Comparison of ENCODE assay signal across 8 cellular contexts in genomic region chr6:148367418-148368024, GRCh38. TPM values are rescaled to one million over a fixed set of nuclear protein-coding genes. Genes with fewer than 3 reads are reported as not detected.
A peak's percentile ranks its signal among the peaks of the same experiment; 100 is the strongest.
DNase-seq lines count a peak whose midpoint lies in the region; ATAC-seq lines count a peak whose summit lies in the region.

No MANE protein-coding gene starts in this region.

- ATAC-seq in GM19463 (IDR thresholded peaks at IDR 0.05; ENCODE audit: unreplicated experiment) (peak; percentile 58), GM18517 (IDR thresholded peaks at IDR 0.05; ENCODE audit: unreplicated experiment) (no peak), HG03520 (IDR thresholded peaks at IDR 0.05; ENCODE audit: unreplicated experiment) (no peak)

- DNase-seq in RPMI7951 (ENCODE audit: low read depth): peak; percentile 87
- peak; percentile 46 for DNase-seq in fibroblast of the conjunctiva (ENCODE audit: low read depth)
- peak; percentile 62 for DNase-seq in skeletal muscle cell (ENCODE audit: low read depth)
- no peak for DNase-seq in NCI-H146 treated with DMSO at 0.1 percent for 48 hours (lab: John Stamatoyannopoulos, UW; ENCODE audit: unreplicated experiment)
- no peak for DNase-seq in ureter (ENCODE audit: low spot score)

- H3K4me3 ChIP-seq in skeletal muscle cell (ENCODE audit: low read depth, low read length): no peak overlapping the region

RNA-seq across cellular contexts. Expression of gene SASH1, which starts 24.9 kb away (rescaled TPM):
- 16.1 and 27.4 TPM in 2 replicates for total RNA-seq in RPMI7951 (2014; rRNA removed; shearing (Covaris generic))
- total RNA-seq in ureter: 97.2 TPM

Comparison
In these comparisons a context has a peak if more than half of its experiments do, and no peak if none do; other contexts are left out.
1. DNase-seq: peak in RPMI7951 (single experiment), fibroblast of the conjunctiva (single experiment) and skeletal muscle cell (single experiment); none in NCI-H146 treated with DMSO at 0.1 percent for 48 hours (single experiment) and ureter (single experiment).